24 cellular contexts compared by ENCODE assay signal in genomic region chr13:21894091-21894490, GRCh38.
A peak's percentile ranks its signal among the peaks of the same experiment; 100 is the strongest.
DNase-seq lines count a peak whose midpoint lies in the region; ATAC-seq lines count a peak whose summit lies in the region.
"Had no signal": no experiment of that assay in that cellular context is flagged by ENCODE, and none has a peak within 500 bp of the region (broad histone marks: within the 10 kb centered on the region; RNA-seq: fewer than 3 reads in every experiment).

No MANE protein-coding gene starts in this region.

- no peaks in the 10 kb centered on the region for H3K4me1 Mint-ChIP-seq in T-helper 2 cell treated with Interferon-gamma antibody and Interleukin-4, amounts not matched to agents 5 μg/mL and 100 μg/mL, for 36 hours (ENCODE audit: low read depth)
- H3K4me1 Mint-ChIP-seq: B cell, natural killer cell had no signal

- no peaks in the 10 kb centered on the region for H3K36me3 Mint-ChIP-seq in T-helper 2 cell treated with Interferon-gamma antibody and Interleukin-4, amounts not matched to agents 5 μg/mL and 100 μg/mL, for 36 hours (ENCODE audit: low read depth)
- H3K36me3 Mint-ChIP-seq: activated naive CD8-positive, alpha-beta T cell; IgD-negative memory B cell; natural killer cell had no signal

- H3K4me1 ChIP-seq in mucosa of rectum (ENCODE audit: control insufficient read depth in 2 of 2, insufficient read depth in 2 of 2, low read length in 2 of 2) = peaks cover 7 to 9% of the 10 kb centered on the region in 2 donors
- H3K4me1 ChIP-seq: ascending aorta, left lung had no signal

- H3K9me3 Mint-ChIP-seq in T-helper 2 cell treated with Interferon-gamma antibody and Interleukin-4, amounts not matched to agents 5 μg/mL and 100 μg/mL, for 36 hours = no peaks in the 10 kb centered on the region
- H3K9me3 Mint-ChIP-seq: activated T-helper 17 cell treated with anti-CD3 and anti-CD28 coated beads, Interleukin-2, amount 50 U/mL, for 72 hours; IgD-negative memory B cell; natural killer cell had no signal

- ATAC-seq in GM19467 (IDR thresholded peaks at IDR 0.05; ENCODE audit: unreplicated experiment) = no peak
- ATAC-seq: activated T-helper 17 cell treated with anti-CD3 and anti-CD28 coated beads, Interleukin-2, amount 50 U/mL, for 72 hours; heart right ventricle; natural killer cell; Panc1; right cardiac atrium had no signal

- H3K27ac Mint-ChIP-seq in T-helper 2 cell treated with Interferon-gamma antibody and Interleukin-4, amounts not matched to agents 5 μg/mL and 100 μg/mL, for 36 hours = no peak overlapping the region
- H3K27ac Mint-ChIP-seq: activated naive CD8-positive, alpha-beta T cell; activated T-helper 17 cell treated with anti-CD3 and anti-CD28 coated beads, Interleukin-2, amount 50 U/mL, for 72 hours; B cell; natural killer cell had no signal

- H3K36me3 ChIP-seq in mucosa of rectum (ENCODE audit: control insufficient read depth in 2 of 2, insufficient read depth in 2 of 2, low read length in 2 of 2) = no peaks in the 10 kb centered on the region
- H3K36me3 ChIP-seq: ascending aorta, heart right ventricle, left lung, ovary, upper lobe of left lung had no signal

- H3K9ac ChIP-seq in mucosa of rectum (ENCODE audit: low read depth in 1 of 2, low read length in 2 of 2) = peak overlapping the region; percentile 18 to 42

- H3K4me3 Mint-ChIP-seq in T-helper 2 cell treated with Interferon-gamma antibody and Interleukin-4, amounts not matched to agents 5 μg/mL and 100 μg/mL, for 36 hours = no peak overlapping the region
- H3K4me3 Mint-ChIP-seq: activated naive CD8-positive, alpha-beta T cell; activated T-helper 17 cell treated with anti-CD3 and anti-CD28 coated beads, Interleukin-2, amount 50 U/mL, for 72 hours; B cell; IgD-negative memory B cell; natural killer cell had no signal

- H3K9me3 ChIP-seq in mucosa of rectum (ENCODE audit: control insufficient read depth in 2 of 2, low read length in 2 of 2) = no peaks in the 10 kb centered on the region
- H3K9me3 ChIP-seq: ascending aorta, heart right ventricle, left lung, ovary, upper lobe of left lung had no signal

- DNase-seq in DMS79 treated with DMSO at 0.1 percent for 48 hours (lab: John Stamatoyannopoulos, UW) = peak; percentile 11
- no peak for DNase-seq in DMS79 (lab: John Stamatoyannopoulos, UW)
- peak; percentile 55 for DNase-seq in NCI-H1436 (lab: John Stamatoyannopoulos, UW)
- DNase-seq in NCI-H774 (lab: John Stamatoyannopoulos, UW) = peak; percentile 58
- no peak for DNase-seq in hepatic stellate cell (ENCODE audit: low spot score)
- no peak for DNase-seq in T-helper 2 cell treated with Interferon-gamma antibody and Interleukin-4, amounts not matched to agents 5 μg/mL and 100 μg/mL, for 36 hours (ENCODE audit: low spot score)
- DNase-seq: activated CD4-positive, alpha-beta T cell treated with anti-CD3 and anti-CD28 coated beads, Interleukin-2, amount 50 U/mL, for 1 hour; central memory CD4-positive, alpha-beta T cell; GOT3; heart right ventricle; left lung; natural killer cell; NCI-H2227 treated with DMSO at 0.1 percent for 48 hours; ovary; right cardiac atrium; upper lobe of left lung had no signal

- H3K27me3 Mint-ChIP-seq in T-helper 2 cell treated with Interferon-gamma antibody and Interleukin-4, amounts not matched to agents 5 μg/mL and 100 μg/mL, for 36 hours (ENCODE audit: low read depth) = no peaks in the 10 kb centered on the region
- H3K27me3 Mint-ChIP-seq: activated naive CD8-positive, alpha-beta T cell; activated T-helper 17 cell treated with anti-CD3 and anti-CD28 coated beads, Interleukin-2, amount 50 U/mL, for 72 hours; B cell; IgD-negative memory B cell had no signal

- no peaks in the 10 kb centered on the region for H3K27me3 ChIP-seq in mucosa of rectum (ENCODE audit: control insufficient read depth in 2 of 2, insufficient read depth in 2 of 2, low read length in 2 of 2)
- H3K27me3 ChIP-seq: ascending aorta, left lung, ovary, upper lobe of left lung had no signal

- peak overlapping the region; percentile 65 to 70 for H3K27ac ChIP-seq in mucosa of rectum (ENCODE audit: low read depth in 2 of 2, low read length in 2 of 2)
- H3K27ac ChIP-seq: ascending aorta, heart right ventricle, left lung, ovary, upper lobe of left lung had no signal

- peak overlapping the region; percentile 26 to 64 for H3K4me3 ChIP-seq in mucosa of rectum (ENCODE audit: low read length in 2 of 2)
- H3K4me3 ChIP-seq: ascending aorta, heart right ventricle, left lung, ovary, upper lobe of left lung had no signal

Comparison
In these comparisons a context has a peak if more than half of its experiments do, and no peak if none do; other contexts are left out.
1. DNase-seq: peak in DMS79 treated with DMSO at 0.1 percent for 48 hours (single experiment), NCI-H1436 (single experiment) and NCI-H774 (single experiment); none in DMS79 (single experiment), hepatic stellate cell (single experiment) and T-helper 2 cell treated with Interferon-gamma antibody and Interleukin-4, amounts not matched to agents 5 μg/mL and 100 μg/mL, for 36 hours (single experiment).